In genomic region chr1:42765832-42766722, GRCh38 we compare ENCODE assay signal across 8 cellular contexts. TPM values are rescaled to one million over a fixed set of nuclear protein-coding genes. Genes with fewer than 3 reads are reported as not detected.
DNase-seq lines count a peak whose midpoint lies in the region; ATAC-seq and TF ChIP-seq lines count a peak whose summit lies in the region.

No MANE protein-coding gene starts in this region.

- H3K4me3 ChIP-seq in DOHH2 (ENCODE audit: low read length) (peak overlapping the region; percentile 90), HUES64 (ENCODE audit: low read length) (peak overlapping the region; percentile 93), iPS-11a (ENCODE audit: low read depth, low read length) (peak overlapping the region; percentile 94), sigmoid colon (peak overlapping the region; percentile 91 to 98 (median 94))

- H3K9me2 ChIP-seq in DOHH2 (replicated peaks; ENCODE audit: control insufficient read depth, low read length), result no peaks in the 10 kb centered on the region

- no peaks in the 10 kb centered on the region for H3K9me3 ChIP-seq in DOHH2 (ENCODE audit: control insufficient read depth, insufficient read depth, low read length)
- no peaks in the 10 kb centered on the region for H3K9me3 ChIP-seq in HUES64 (ENCODE audit: insufficient read depth, low read depth, low read length)
- H3K9me3 ChIP-seq in sigmoid colon, result no peaks in the 10 kb centered on the region

- H3K36me3 ChIP-seq in DOHH2 (ENCODE audit: control insufficient read depth, low read length) (peaks cover 25% of the 10 kb centered on the region), HUES64 (ENCODE audit: insufficient read depth, low read length) (peaks cover 15% of the 10 kb centered on the region), sigmoid colon (peaks cover 0 to 12% (median 0%) of the 10 kb centered on the region in 4 donors)

- H3K79me2 ChIP-seq in DOHH2 (ENCODE audit: control insufficient read depth, low read length), result peaks cover 78% of the 10 kb centered on the region

- ATAC-seq in GM21528 (IDR thresholded peaks at IDR 0.05; ENCODE audit: low FRiP score, unreplicated experiment) (peak; percentile 29), GM21619 (IDR thresholded peaks at IDR 0.05; ENCODE audit: unreplicated experiment) (no peak)

- peak; percentile 91 for DNase-seq in RKO (ENCODE audit: low spot score)
- peak; percentile 74 for DNase-seq in amniotic stem cell (lab: John Stamatoyannopoulos, UW)
- DNase-seq in sigmoid colon, result peak; percentile 77

- peak overlapping the region; percentile 90 for H3K4me2 ChIP-seq in DOHH2 (ENCODE audit: low read length)

- H4K20me1 ChIP-seq in DOHH2 (ENCODE audit: control insufficient read depth, insufficient read depth, low read depth, low read length), result peaks cover 12% of the 10 kb centered on the region; the same call in 1 of the 2 replicates

- TF ChIP-seq POLR2A in sigmoid colon (IDR thresholded peaks at IDR 0.05), result no peak

- TF ChIP-seq EP300 in sigmoid colon (IDR thresholded peaks at IDR 0.05), result no peak

- H3K9ac ChIP-seq in HUES64 (ENCODE audit: low read depth, low read length), result peak overlapping the region; percentile 68

- peaks cover 2% of the 10 kb centered on the region; the same call in 1 of the 2 replicates for H3F3A ChIP-seq in DOHH2 (ENCODE audit: control insufficient read depth, insufficient read depth)

- H3K4me1 ChIP-seq in DOHH2 (ENCODE audit: control insufficient read depth, low read length) (peaks cover 29% of the 10 kb centered on the region), HUES64 (ENCODE audit: insufficient read depth, low read length) (peaks cover 15% of the 10 kb centered on the region), sigmoid colon (peaks cover 0 to 45% (median 40%) of the 10 kb centered on the region in 4 donors)

- H3K27ac ChIP-seq in DOHH2 (ENCODE audit: low read depth, low read length), result peak overlapping the region; percentile 24; the same call in 1 of the 2 replicates
- H3K27ac ChIP-seq in HUES64 (ENCODE audit: low read depth, low read length), result peak overlapping the region; percentile 37; the same call in 1 of the 2 replicates
- peak overlapping the region; percentile 90 to 95 (median 94) for H3K27ac ChIP-seq in sigmoid colon

- TF ChIP-seq CTCF in DOHH2 (IDR thresholded peaks at IDR 0.05; ENCODE audit: low read depth, low read length, poor library complexity, severe bottlenecking) (peak; percentile 64), sigmoid colon (IDR thresholded peaks at IDR 0.05) (peak in 3 of 4 experiments; percentile 34 to 62 (median 35))

- 2% methylated on average over 41 of the region's 42 CpGs for WGBS in HUES64
- WGBS in sigmoid colon, 2 donors, result 1 to 2% methylated on average over 41 to 42 of the region's 42 CpGs

- H3K27me3 ChIP-seq in DOHH2 (ENCODE audit: control insufficient read depth, low read length) (no peaks in the 10 kb centered on the region), HUES64 (ENCODE audit: insufficient read depth, low read length) (no peaks in the 10 kb centered on the region), sigmoid colon (no peaks in the 10 kb centered on the region)

- intact Hi-C loops in sigmoid colon (cut with DNase I), result loop anchor here (2.0 to 10.0 kb wide), 8 partner anchors 81 to 431 kb away; partner anchors contain the start of genes CFAP57, EBNA1BP2, FOXJ3 and PPIH

RNA-seq across cellular contexts. Expression of gene P3H1, which starts 0.8 kb away (rescaled TPM):
- 40.4 TPM for polyA plus RNA-seq in HUES64 (2013, experiment 1 of 2)
- 47.0 TPM for polyA plus RNA-seq in HUES64 (2013, experiment 2 of 2)
- 10 to 100 TPM; 15.3 to 23.3 (median 19.1) TPM for total RNA-seq in sigmoid colon
- 10 to 100 TPM in 1 of 3 donors, 1 to 10 TPM in 2; 1.8 to 18.4 (median 6.2) TPM for polyA plus RNA-seq in sigmoid colon

RNA-seq across cellular contexts. Expression of gene C1orf50, which starts 1.0 kb away (rescaled TPM):
- 4.1 TPM for polyA plus RNA-seq in HUES64 (2013, experiment 1 of 2)
- polyA plus RNA-seq in HUES64 (2013, experiment 2 of 2), result 5.7 TPM
- 1 to 10 TPM; 2.2 to 6.9 (median 4.2) TPM for total RNA-seq in sigmoid colon
- polyA plus RNA-seq in sigmoid colon, result 1 to 10 TPM; 2.3 to 5.2 (median 2.4) TPM

RNA-seq across cellular contexts. Expression of gene TMEM269, which starts 18.7 kb away (rescaled TPM):
- 0.20 TPM for polyA plus RNA-seq in HUES64 (2013, experiment 1 of 2)
- 0.19 TPM for polyA plus RNA-seq in HUES64 (2013, experiment 2 of 2)
- total RNA-seq in sigmoid colon, result not detected
- polyA plus RNA-seq in sigmoid colon, result under 1 TPM in 1 of 3 donors, not detected in 2; 0.04 TPM

RNA-seq across cellular contexts. Expression of gene CLDN19, which starts 26.0 kb away (rescaled TPM):
- 5.4 TPM for polyA plus RNA-seq in HUES64 (2013, experiment 1 of 2)
- polyA plus RNA-seq in HUES64 (2013, experiment 2 of 2), result 7.0 TPM
- not detected for total RNA-seq in sigmoid colon
- polyA plus RNA-seq in sigmoid colon, result under 1 TPM in 1 of 3 donors, not detected in 2; 0.03 TPM

RNA-seq across cellular contexts. Expression of gene ERMAP, which starts 50.8 kb away (rescaled TPM):
- polyA plus RNA-seq in HUES64 (2013, experiment 1 of 2), result 2.8 TPM
- 2.5 TPM for polyA plus RNA-seq in HUES64 (2013, experiment 2 of 2)
- 10 to 100 TPM in 2 of 4 donors, 1 to 10 TPM in 2; 7.9 to 18.6 (median 11.9) TPM for total RNA-seq in sigmoid colon
- polyA plus RNA-seq in sigmoid colon, result 10 to 100 TPM in 1 of 3 donors, 1 to 10 TPM in 2; 3.5 to 12.0 (median 6.3) TPM

Comparison
In these comparisons a context has a peak if more than half of its experiments do, and no peak if none do; other contexts are left out.
1. H3K27ac ChIP-seq: peak in every context shown above with its lines; median percentile 94 in sigmoid colon; 37 in HUES64; 24 in DOHH2.